In the genomic region with DNA sequence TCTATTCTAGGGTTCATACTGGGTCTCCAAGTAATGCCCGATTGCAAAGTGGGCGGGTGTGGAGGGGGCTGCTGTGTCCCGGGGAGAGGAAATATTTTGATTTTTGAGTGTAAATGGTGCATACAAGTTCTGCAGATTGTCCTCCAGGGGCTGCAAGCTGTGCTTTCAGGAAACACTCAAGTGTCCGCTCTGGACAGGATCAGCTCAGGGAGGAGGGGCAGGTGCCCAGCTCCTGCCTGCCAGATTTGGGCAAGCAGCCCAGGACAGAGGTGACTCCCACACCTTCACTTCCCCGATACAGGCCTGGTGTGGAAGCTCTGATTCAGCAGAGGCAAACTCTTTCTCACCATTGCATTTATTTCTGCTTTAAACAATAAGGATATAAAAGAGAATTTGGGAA, we compare ENCODE assay signal across 16 cellular contexts.
DNase-seq lines count a peak whose midpoint lies in the region; ATAC-seq, FAIRE-seq and TF ChIP-seq lines count a peak whose summit lies in the region.
"Had no signal": no experiment of that assay in that cellular context is flagged by ENCODE, and none has a peak within 500 bp of the region (broad histone marks: within the 10 kb centered on the region; RNA-seq: fewer than 3 reads in every experiment).

No MANE protein-coding gene starts in this region.

- peaks cover 39% of the 10 kb centered on the region for H3K4me1 ChIP-seq in endothelial cell of umbilical vein (ENCODE audit: control insufficient read depth, extremely low read depth, insufficient read depth, low read length)
- peaks cover 5 to 12% of the 10 kb centered on the region in 2 donors for H3K4me1 ChIP-seq in left lung
- H3K4me1 ChIP-seq in subcutaneous abdominal adipose tissue (ENCODE audit: control insufficient read depth in 5 of 5, insufficient read depth in 5 of 5, low read length in 5 of 5), result peaks cover 21 to 62% (median 45%) of the 10 kb centered on the region in 5 donors

- DNase-seq in HT-29 (ENCODE audit: low spot score) (peak; percentile 19), endothelial cell of umbilical vein (ENCODE audit: low read depth, low spot score) (peak; percentile 78), left lung (peak; percentile 83 to 84), amniotic stem cell (lab: John Stamatoyannopoulos, UW) (no peak), LoVo (ENCODE audit: low spot score) (no peak), SHP77 (lab: John Stamatoyannopoulos, UW) (no peak), NCI-H2196 (lab: John Stamatoyannopoulos, UW; ENCODE audit: unreplicated experiment) (no peak)
- DNase-seq: activated B cell treated with CpG ODN at 0.5 μM for 24 hours; activated T-cell treated with anti-CD3 and anti-CD28 coated beads for 4 hours; naive thymus-derived CD8-positive, alpha-beta T cell; NCI-H1105; NCI-H526; SIG-M5 had no signal

- no peak for TF ChIP-seq POLR2A in endothelial cell of umbilical vein (IDR thresholded peaks at IDR 0.05; ENCODE audit: low read depth, low read length)

- H3K9me3 ChIP-seq in endothelial cell of umbilical vein (replicated peaks; ENCODE audit: control insufficient read depth, insufficient read depth, low read length) (no peaks in the 10 kb centered on the region), left lung (no peaks in the 10 kb centered on the region), subcutaneous abdominal adipose tissue (ENCODE audit: control insufficient read depth in 5 of 5, low read length in 5 of 5) (no peaks in the 10 kb centered on the region)

- CTCF ChIA-PET in endothelial cell of umbilical vein (lab: Charles Lee), result interaction anchor here (0.9 to 3.0 kb wide), 19 partner anchors 9 to 172 kb away, joined by 3 to 19 read pairs (median 5); partner anchors contain the start of gene ALDH1A2

- peak overlapping the region; percentile 63 for H3K27ac ChIP-seq in endothelial cell of umbilical vein (ENCODE audit: insufficient read depth, low read depth, low read length)
- peak overlapping the region; percentile 14 to 46 for H3K27ac ChIP-seq in left lung
- peak overlapping the region; percentile 77 for H3K27ac ChIP-seq in subcutaneous abdominal adipose tissue (ENCODE audit: low read depth, low read length)

- TF ChIP-seq CTCF in endothelial cell of umbilical vein (IDR thresholded peaks at IDR 0.05; ENCODE audit: extremely low read depth in 1 of 2, insufficient read depth in 1 of 2, low read depth in 1 of 2, low read length in 2 of 2) (peak in 1 of 2 donors; percentile 23), left lung (IDR thresholded peaks at IDR 0.05) (no peak)

- H3K4me2 ChIP-seq in endothelial cell of umbilical vein (ENCODE audit: insufficient read depth, low read length), result peak overlapping the region; percentile 71

- H3K36me3 ChIP-seq in endothelial cell of umbilical vein (ENCODE audit: control insufficient read depth in 2 of 2, extremely low read depth in 1 of 2, insufficient read depth in 2 of 2, low read length in 2 of 2) (no peaks in the 10 kb centered on the region), left lung (no peaks in the 10 kb centered on the region), subcutaneous abdominal adipose tissue (ENCODE audit: control insufficient read depth in 5 of 5, insufficient read depth in 5 of 5, low read length in 5 of 5) (no peaks in the 10 kb centered on the region)

- H3K79me2 ChIP-seq in endothelial cell of umbilical vein (ENCODE audit: control insufficient read depth, insufficient read depth, low read length), result no peaks in the 10 kb centered on the region

- no TSS peak for BruUV-seq in endothelial cell of umbilical vein (replicated peaks; lab: Mats Ljungman, UMichigan)

- H3K27me3 ChIP-seq in endothelial cell of umbilical vein (ENCODE audit: control insufficient read depth in 2 of 2, insufficient read depth in 2 of 2, low read length in 2 of 2) (no peaks in the 10 kb centered on the region), left lung (no peaks in the 10 kb centered on the region), subcutaneous abdominal adipose tissue (ENCODE audit: control insufficient read depth in 5 of 5, insufficient read depth in 4 of 5, low read length in 5 of 5) (peaks cover 0 to 33% (median 12%) of the 10 kb centered on the region in 5 donors)

- POLR2A ChIA-PET in endothelial cell of umbilical vein (lab: Charles Lee), result no interaction called here

- FAIRE-seq in endothelial cell of umbilical vein (lab: Jason Lieb, UNC), result no peak
- FAIRE-seq: astrocyte, HTR-8/SVneo had no signal

- ATAC-seq in left lung, result peak; percentile 92
- ATAC-seq: naive thymus-derived CD8-positive, alpha-beta T cell had no signal

- dilution Hi-C loops in endothelial cell of umbilical vein (cut with MboI; ENCODE audit: extremely low pct_ligation_motif_present, low sequenced_read_pairs), result no loop called here

- peak overlapping the region in 1 of 3 experiments; percentile 39 for H3K4me3 ChIP-seq in endothelial cell of umbilical vein (replicated peaks in 1 of 3; ENCODE audit: insufficient read depth in 1 of 3, low read depth in 1 of 3, low read length in 3 of 3)
- H3K4me3 ChIP-seq in left lung, result no peak overlapping the region
- peak overlapping the region in 1 of 5 donors; percentile 6 for H3K4me3 ChIP-seq in subcutaneous abdominal adipose tissue (ENCODE audit: low read depth in 1 of 5, low read length in 5 of 5)

- H2AFZ ChIP-seq in endothelial cell of umbilical vein (ENCODE audit: low read depth, low read length), result no peak overlapping the region

- no peaks in the 10 kb centered on the region for H3K9me1 ChIP-seq in endothelial cell of umbilical vein (replicated peaks; ENCODE audit: control insufficient read depth, extremely low read depth, insufficient read depth, low read length)

- no peaks in the 10 kb centered on the region for H4K20me1 ChIP-seq in endothelial cell of umbilical vein (replicated peaks; ENCODE audit: control insufficient read depth, extremely low read depth, insufficient read depth, low read length)

- peak overlapping the region; percentile 49 for H3K9ac ChIP-seq in endothelial cell of umbilical vein (replicated peaks; ENCODE audit: extremely low read depth, insufficient read depth, low read length)
- no peak overlapping the region for H3K9ac ChIP-seq in subcutaneous abdominal adipose tissue (ENCODE audit: low read length in 5 of 5)

- intact Hi-C loops in endothelial cell of umbilical vein (cut with micrococcal nuclease) (loop anchor here (1.0 to 5.0 kb wide), 4 partner anchors 14 to 258 kb away; partner anchors contain the start of gene ALDH1A2), left lung (cut with DNase I) (no loop called here)

TF ChIP-seq in endothelial cell of umbilical vein, 7 proteins besides CTCF, POLR2A, EP300 and RAD21:
- TF ChIP-seq JUN (IDR thresholded peaks at IDR 0.05; ENCODE audit: borderline replicate concordance, insufficient read depth, insufficient read length, low read depth) (no peak), GATA2 (IDR thresholded peaks at IDR 0.05; ENCODE audit: insufficient read depth, insufficient read length, low read depth, low read length) (no peak), EZH2 (IDR thresholded peaks at IDR 0.05; ENCODE audit: borderline replicate concordance, low read depth, low read length, severe bottlenecking) (no peak), FOS (IDR thresholded peaks at IDR 0.05; ENCODE audit: borderline replicate concordance, insufficient read depth, low read length) (no peak)

Comparison
In these comparisons a context has a peak if more than half of its experiments do, and no peak if none do; other contexts are left out.
1. DNase-seq: peak in HT-29 (single experiment), endothelial cell of umbilical vein (single experiment) and left lung (2 of 2); none in amniotic stem cell (single experiment), LoVo (single experiment), SHP77 (0 of 2) and NCI-H2196 (single experiment).
2. Peak in every context shown above with its lines, with median percentiles within 50 percentile points of each other: H3K27ac ChIP-seq.